ENCODE assay signal across 18 cellular contexts in the genomic region with DNA sequence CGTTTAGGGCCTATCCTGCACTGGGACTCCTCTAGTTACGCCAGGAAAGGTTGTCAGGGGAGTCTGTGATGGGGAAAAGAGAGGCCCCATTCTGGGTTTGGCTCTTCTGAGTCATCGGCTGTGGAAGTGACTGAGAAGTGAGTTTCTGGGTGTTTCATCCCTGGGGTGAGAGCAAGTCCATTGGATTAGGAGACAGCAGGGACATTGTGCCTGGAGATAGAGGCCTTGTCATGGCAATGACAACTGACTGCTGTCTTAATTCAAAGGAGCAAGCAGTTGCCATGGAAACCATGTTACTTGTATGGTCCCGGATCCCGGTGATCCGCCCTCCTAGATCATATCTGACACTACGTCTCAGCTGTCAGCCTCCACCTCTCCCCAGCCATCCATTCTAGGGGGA. TPM values are rescaled to one million over a fixed set of nuclear protein-coding genes. Genes with fewer than 3 reads are reported as not detected.
A peak's percentile ranks its signal among the peaks of the same experiment; 100 is the strongest.
DNase-seq lines count a peak whose midpoint lies in the region; ATAC-seq lines count a peak whose summit lies in the region.
"Had no signal": no experiment of that assay in that cellular context is flagged by ENCODE, and none has a peak within 500 bp of the region (broad histone marks: within the 10 kb centered on the region; RNA-seq: fewer than 3 reads in every experiment).

No MANE protein-coding gene starts in this region.

- H4K12ac ChIP-seq in trophoblast cell (ENCODE audit: low read depth, low read length): no peak overlapping the region

- H3K27me3 ChIP-seq in trophoblast cell (ENCODE audit: insufficient read depth, low read length): no peaks in the 10 kb centered on the region
- H3K27me3 ChIP-seq: Peyer's patch had no signal

- no peak overlapping the region for H3K18ac ChIP-seq in trophoblast cell (ENCODE audit: low read length)

- H3K14ac ChIP-seq in trophoblast cell (ENCODE audit: low read length): no peak overlapping the region

- no peaks in the 10 kb centered on the region for H3K79me2 ChIP-seq in trophoblast cell (ENCODE audit: control insufficient read depth, insufficient read depth, low read length, poor library complexity)
- H3K79me2 ChIP-seq: hepatocyte had no signal

- H3K4me3 ChIP-seq in trophoblast cell (ENCODE audit: low read depth, low read length): no peak overlapping the region
- H3K4me3 ChIP-seq: cardiac muscle cell, hepatocyte, Peyer's patch had no signal

- H3K27me3 Mint-ChIP-seq in activated naive CD4-positive, alpha-beta T cell treated with anti-CD3 and anti-CD28 coated beads for 36 hours (ENCODE audit: low read depth): peaks cover 11% of the 10 kb centered on the region
- peaks cover 8% of the 10 kb centered on the region for H3K27me3 Mint-ChIP-seq in activated T-helper 17 cell treated with anti-CD3 and anti-CD28 coated beads, Interleukin-2, amount 50 U/mL, for 72 hours

- no peak overlapping the region for H3K4me2 ChIP-seq in trophoblast cell (ENCODE audit: low read length)
- H3K4me2 ChIP-seq: hepatocyte had no signal

- CTCF ChIA-PET in activated naive CD4-positive, alpha-beta T cell treated with anti-CD3 and anti-CD28 coated beads for 36 hours (lab: Charles Lee): interaction anchor here (1.5 to 1.8 kb wide), 2 partner anchors 9 to 159 kb away, joined by 3 to 9 read pairs; no protein-coding TSS in a partner anchor

- H4K8ac ChIP-seq in trophoblast cell (ENCODE audit: low read depth, low read length): no peak overlapping the region

- intact Hi-C loops in activated naive CD4-positive, alpha-beta T cell treated with anti-CD3 and anti-CD28 coated beads for 36 hours (cut with micrococcal nuclease): loop anchor here (5.0 kb wide), 1 partner anchor 49 kb away; no protein-coding TSS in a partner anchor

- no peaks in the 10 kb centered on the region for H3K9me3 Mint-ChIP-seq in activated naive CD4-positive, alpha-beta T cell treated with anti-CD3 and anti-CD28 coated beads for 36 hours
- H3K9me3 Mint-ChIP-seq in activated T-helper 17 cell treated with anti-CD3 and anti-CD28 coated beads, Interleukin-2, amount 50 U/mL, for 72 hours: no peaks in the 10 kb centered on the region
- no peaks in the 10 kb centered on the region for H3K9me3 Mint-ChIP-seq in stimulated activated effector memory CD8-positive, alpha-beta T cell treated with anti-CD3 and anti-CD28 coated beads, Interleukin-12 subunit alpha, Interleukin-12 subunit beta, amount 100 ng/mL, for 72 hours
- H3K9me3 Mint-ChIP-seq: WTC11 had no signal

- H3K4me3 Mint-ChIP-seq in activated naive CD4-positive, alpha-beta T cell treated with anti-CD3 and anti-CD28 coated beads for 36 hours: no peak overlapping the region
- H3K4me3 Mint-ChIP-seq in activated T-helper 17 cell treated with anti-CD3 and anti-CD28 coated beads, Interleukin-2, amount 50 U/mL, for 72 hours: no peak overlapping the region
- no peak overlapping the region for H3K4me3 Mint-ChIP-seq in stimulated activated effector memory CD8-positive, alpha-beta T cell treated with anti-CD3 and anti-CD28 coated beads, Interleukin-12 subunit alpha, Interleukin-12 subunit beta, amount 100 ng/mL, for 72 hours
- H3K4me3 Mint-ChIP-seq: WTC11 had no signal

- no peak overlapping the region for H2AFZ ChIP-seq in trophoblast cell (ENCODE audit: insufficient read depth, low read length, poor library complexity)
- H2AFZ ChIP-seq: hepatocyte had no signal

- ATAC-seq in activated T-helper 17 cell treated with anti-CD3 and anti-CD28 coated beads, Interleukin-2, amount 50 U/mL, for 72 hours (replicated peaks): peak; percentile 61
- peak; percentile 42 for ATAC-seq in stimulated activated effector memory CD8-positive, alpha-beta T cell treated with anti-CD3 and anti-CD28 coated beads, Interleukin-12 subunit alpha, Interleukin-12 subunit beta, amount 100 ng/mL, for 72 hours
- no peak for ATAC-seq in HG03571 (IDR thresholded peaks at IDR 0.05; ENCODE audit: unreplicated experiment)
- ATAC-seq: WTC11 had no signal

- no peak overlapping the region for H3K23ac ChIP-seq in trophoblast cell (ENCODE audit: low read length)

- no peaks in the 10 kb centered on the region for H3K4me1 ChIP-seq in trophoblast cell (ENCODE audit: control insufficient read depth in 1 of 2, insufficient read depth in 2 of 2, low read length in 2 of 2)

- H3K9me3 ChIP-seq in trophoblast cell (ENCODE audit: insufficient read depth, low read depth, low read length): no peaks in the 10 kb centered on the region
- H3K9me3 ChIP-seq: neutrophil, Peyer's patch had no signal

- no peak overlapping the region for H2BK120ac ChIP-seq in trophoblast cell (ENCODE audit: insufficient read depth, low read length, poor library complexity)

- peaks cover 8 to 23% of the 10 kb centered on the region in 2 experiments for H3K36me3 ChIP-seq in trophoblast cell (ENCODE audit: control insufficient read depth in 1 of 2, insufficient read depth in 2 of 2, low read length in 2 of 2)
- H3K36me3 ChIP-seq: cardiac muscle cell had no signal

- no peak overlapping the region for H3K27ac ChIP-seq in trophoblast cell (ENCODE audit: low read depth, low read length)
- H3K27ac ChIP-seq: cardiac muscle cell, hepatocyte, neutrophil, Peyer's patch had no signal

- H3K4ac ChIP-seq in trophoblast cell (ENCODE audit: low read depth, low read length): no peak overlapping the region

- H3K9ac ChIP-seq in trophoblast cell (ENCODE audit: low read length): no peak overlapping the region

- H3K27ac Mint-ChIP-seq in activated naive CD4-positive, alpha-beta T cell treated with anti-CD3 and anti-CD28 coated beads for 36 hours: peak overlapping the region; percentile 3
- peak overlapping the region; percentile 75 for H3K27ac Mint-ChIP-seq in activated T-helper 17 cell treated with anti-CD3 and anti-CD28 coated beads, Interleukin-2, amount 50 U/mL, for 72 hours
- H3K27ac Mint-ChIP-seq in stimulated activated effector memory CD8-positive, alpha-beta T cell treated with anti-CD3 and anti-CD28 coated beads, Interleukin-12 subunit alpha, Interleukin-12 subunit beta, amount 100 ng/mL, for 72 hours: peak overlapping the region; percentile 86
- H3K27ac Mint-ChIP-seq: WTC11 had no signal

- no peak overlapping the region for H2AK5ac ChIP-seq in trophoblast cell (ENCODE audit: low read length)

- WGBS in trophoblast cell (ENCODE audit: extremely low coverage, insufficient coverage, insufficient read length): no CpG with 5 or more reads among the region's 7 CpGs

- no peak overlapping the region for H2BK5ac ChIP-seq in trophoblast cell (ENCODE audit: low read depth, low read length, poor library complexity)

- peaks cover 23% of the 10 kb centered on the region for H3K36me3 Mint-ChIP-seq in activated naive CD4-positive, alpha-beta T cell treated with anti-CD3 and anti-CD28 coated beads for 36 hours (ENCODE audit: low read depth)
- peaks cover 50% of the 10 kb centered on the region for H3K36me3 Mint-ChIP-seq in activated T-helper 17 cell treated with anti-CD3 and anti-CD28 coated beads, Interleukin-2, amount 50 U/mL, for 72 hours (ENCODE audit: low read depth)
- peaks cover 24% of the 10 kb centered on the region for H3K36me3 Mint-ChIP-seq in stimulated activated effector memory CD8-positive, alpha-beta T cell treated with anti-CD3 and anti-CD28 coated beads, Interleukin-12 subunit alpha, Interleukin-12 subunit beta, amount 100 ng/mL, for 72 hours

- peak; percentile 28 for DNase-seq in activated naive CD4-positive, alpha-beta T cell treated with anti-CD3 and anti-CD28 coated beads for 36 hours
- DNase-seq in activated naive CD4-positive, alpha-beta T cell (lab: John Stamatoyannopoulos, UW): no peak
- DNase-seq in HT1080 (ENCODE audit: low read depth) (peak; percentile 76), trophoblast cell (no peak)
- no peak for DNase-seq in stimulated activated effector memory CD8-positive, alpha-beta T cell treated with anti-CD3 and anti-CD28 coated beads, Interleukin-12 subunit alpha, Interleukin-12 subunit beta, amount 100 ng/mL, for 72 hours (ENCODE audit: low spot score in 2 of 2)
- DNase-seq: DMS79, H7, kidney, MM.1S, NCI-H1930, NCI-H526, Peyer's patch had no signal

- no peak overlapping the region for H4K91ac ChIP-seq in trophoblast cell (ENCODE audit: low read depth, low read length)

- peaks cover 22% of the 10 kb centered on the region for H3K4me1 Mint-ChIP-seq in activated naive CD4-positive, alpha-beta T cell treated with anti-CD3 and anti-CD28 coated beads for 36 hours (ENCODE audit: low read depth)
- peaks cover 13% of the 10 kb centered on the region for H3K4me1 Mint-ChIP-seq in activated T-helper 17 cell treated with anti-CD3 and anti-CD28 coated beads, Interleukin-2, amount 50 U/mL, for 72 hours
- peaks cover 39% of the 10 kb centered on the region for H3K4me1 Mint-ChIP-seq in stimulated activated effector memory CD8-positive, alpha-beta T cell treated with anti-CD3 and anti-CD28 coated beads, Interleukin-12 subunit alpha, Interleukin-12 subunit beta, amount 100 ng/mL, for 72 hours
- H3K4me1 Mint-ChIP-seq: WTC11 had no signal

- no peak overlapping the region for H2BK12ac ChIP-seq in trophoblast cell (ENCODE audit: low read length)

- H3K79me1 ChIP-seq in trophoblast cell (ENCODE audit: low read length): no peaks in the 10 kb centered on the region

RNA-seq across cellular contexts. Expression of a gene that starts 34.4 kb away (rescaled TPM):
- total RNA-seq in activated naive CD4-positive, alpha-beta T cell treated with anti-CD3 and anti-CD28 coated beads for 36 hours: 10 to 100 TPM; 19.5 to 21.4 TPM
- total RNA-seq in HT1080 (2014; rRNA removed; shearing (Covaris generic)): not detected in 2 replicates
- polyA plus RNA-seq in HT1080 (2015; cell fraction: cytosol; rRNA removed): 0.09 and 0.21 TPM in 2 replicates
- polyA plus RNA-seq in HT1080 (2015; cell fraction: nucleus; rRNA removed): 0.17 and 0.35 TPM in 2 replicates
- total RNA-seq in activated T-helper 17 cell treated with anti-CD3 and anti-CD28 coated beads, Interleukin-2, amount 50 U/mL, for 72 hours: 10 to 100 TPM; 34.8 to 39.4 TPM
- polyA plus RNA-seq in trophoblast cell (2013): 101 and 110 TPM in 2 replicates

Comparison
In these comparisons a context has a peak if more than half of its experiments do, and no peak if none do; other contexts are left out.
1. DNase-seq: peak in activated naive CD4-positive, alpha-beta T cell treated with anti-CD3 and anti-CD28 coated beads for 36 hours (single experiment) and HT1080 (single experiment); none in activated naive CD4-positive, alpha-beta T cell (0 of 4), stimulated activated effector memory CD8-positive, alpha-beta T cell treated with anti-CD3 and anti-CD28 coated beads, Interleukin-12 subunit alpha, Interleukin-12 subunit beta, amount 100 ng/mL, for 72 hours (0 of 2) and trophoblast cell (0 of 2).
2. H3K27ac Mint-ChIP-seq: peak in every context shown above with its lines; median percentile 86 in stimulated activated effector memory CD8-positive, alpha-beta T cell treated with anti-CD3 and anti-CD28 coated beads, Interleukin-12 subunit alpha, Interleukin-12 subunit beta, amount 100 ng/mL, for 72 hours; 75 in activated T-helper 17 cell treated with anti-CD3 and anti-CD28 coated beads, Interleukin-2, amount 50 U/mL, for 72 hours; 3 in activated naive CD4-positive, alpha-beta T cell treated with anti-CD3 and anti-CD28 coated beads for 36 hours.
3. RNA of a gene that starts 34.4 kb away (total RNA-seq): 34.8 to 39.4 TPM in activated T-helper 17 cell treated with anti-CD3 and anti-CD28 coated beads, Interleukin-2, amount 50 U/mL, for 72 hours and 19.5 to 21.4 TPM in activated naive CD4-positive, alpha-beta T cell treated with anti-CD3 and anti-CD28 coated beads for 36 hours; not detected in HT1080; every median in the first group is over 10 times any median in the second.